In genomic region chr1:176717052-176717754, GRCh38 we compare ENCODE assay signal across 17 cellular contexts.
DNase-seq lines count a peak whose midpoint lies in the region; ATAC-seq, FAIRE-seq and TF ChIP-seq lines count a peak whose summit lies in the region.
"Had no signal": no experiment of that assay in that cellular context is flagged by ENCODE, and none has a peak within 500 bp of the region (broad histone marks: within the 10 kb centered on the region; RNA-seq: fewer than 3 reads in every experiment).

No MANE protein-coding gene starts in this region.

- H3K79me2 ChIP-seq in GM12878 (ENCODE audit: control insufficient read depth, insufficient read depth, low read length): no peaks in the 10 kb centered on the region
- H3K79me2 ChIP-seq in trophoblast cell (ENCODE audit: control insufficient read depth, insufficient read depth, low read length, poor library complexity): no peaks in the 10 kb centered on the region

- no peak for TF ChIP-seq POLR2A in GM12878 (IDR thresholded peaks at IDR 0.05; ENCODE audit: low read depth, low read length)

- no peak overlapping the region for H2BK12ac ChIP-seq in trophoblast cell (ENCODE audit: low read length)

- DNase-seq in DMS53 (lab: John Stamatoyannopoulos, UW) (peak; percentile 51), DMS53 treated with DMSO at 0.1 percent for 48 hours (lab: John Stamatoyannopoulos, UW; ENCODE audit: unreplicated experiment) (no peak), NCI-H2029 (lab: John Stamatoyannopoulos, UW) (peak; percentile 18), GM12878 (ENCODE audit: low read depth, low spot score) (no peak), trophoblast cell (peak in 1 of 2 donors; percentile 32), NCI-H1048 (lab: John Stamatoyannopoulos, UW) (no peak)
- no peak for DNase-seq in activated CD8-positive, alpha-beta T cell treated with anti-CD3 and anti-CD28 coated beads, Interleukin-2, amount 10 ng/mL, durations not matched to agents 7 days and 5 days
- DNase-seq: activated CD4-positive, alpha-beta T cell treated with anti-CD3 and anti-CD28 coated beads, Interleukin-2, amount 10 ng/mL, durations not matched to agents 7 days and 5 days; amniotic stem cell; Caco-2; mammary epithelial cell; NCI-H226 had no signal

- no peak overlapping the region for H2BK120ac ChIP-seq in trophoblast cell (ENCODE audit: insufficient read depth, low read length, poor library complexity)

- SMC1A ChIA-PET in GM12878 (lab: Charles Lee; ENCODE audit: uncharacterized antibody, unreplicated experiment): no interaction called here

- no peak overlapping the region for H4K12ac ChIP-seq in trophoblast cell (ENCODE audit: low read depth, low read length)

- H3K9me3 ChIP-seq in GM12878 (replicated peaks; ENCODE audit: control insufficient read depth, insufficient read depth, low read length) (no peaks in the 10 kb centered on the region), trophoblast cell (ENCODE audit: insufficient read depth, low read depth, low read length) (no peaks in the 10 kb centered on the region)
- H3K9me3 ChIP-seq: A549, Caco-2, esophagus muscularis mucosa had no signal

- no peaks in the 10 kb centered on the region for H3K27me3 Mint-ChIP-seq in activated CD8-positive, alpha-beta T cell treated with anti-CD3 and anti-CD28 coated beads, Interleukin-2, amount 10 ng/mL, durations not matched to agents 7 days and 5 days (ENCODE audit: low read depth)
- H3K27me3 Mint-ChIP-seq: activated CD4-positive, alpha-beta T cell treated with anti-CD3 and anti-CD28 coated beads, Interleukin-2, amount 10 ng/mL, durations not matched to agents 7 days and 5 days had no signal

- 19% methylated on average over 2 of the region's 2 CpGs for WGBS in GM12878 (ENCODE audit: insufficient coverage, insufficient replicate concordance, low lambda C conversion rate, missing lambda C conversion rate)
- no CpG with 5 or more reads among the region's 2 CpGs for WGBS in trophoblast cell (ENCODE audit: extremely low coverage, insufficient coverage, insufficient read length)

- POLR2A ChIA-PET in GM12878 (lab: Charles Lee): no interaction called here
- POLR2A ChIA-PET in activated CD8-positive, alpha-beta T cell treated with anti-CD3 and anti-CD28 coated beads, Interleukin-2, amount 10 ng/mL, durations not matched to agents 7 days and 5 days (lab: Charles Lee): no interaction called here

- H4K20me1 ChIP-seq in GM12878 (ENCODE audit: control insufficient read depth, insufficient read depth): no peaks in the 10 kb centered on the region

- intact Hi-C loops in GM12878 (cut with micrococcal nuclease; ENCODE audit: unreplicated experiment): no loop called here

- H3K36me3 ChIP-seq in GM12878 (ENCODE audit: control insufficient read depth in 2 of 2, insufficient read depth in 2 of 2, low read length in 1 of 2) (no peaks in the 10 kb centered on the region), trophoblast cell (ENCODE audit: control insufficient read depth in 1 of 2, insufficient read depth in 2 of 2, low read length in 2 of 2) (no peaks in the 10 kb centered on the region)
- H3K36me3 ChIP-seq: esophagus muscularis mucosa had no signal

- H2AK5ac ChIP-seq in trophoblast cell (ENCODE audit: low read length): no peak overlapping the region

- no peak overlapping the region for H3K4ac ChIP-seq in trophoblast cell (ENCODE audit: low read depth, low read length)

- in situ Hi-C loops in GM12878 (cut with MboI): no loop called here

- CTCF ChIA-PET in GM12878 (lab: Yijun Ruan, JAX): interaction anchor here (0.9 kb wide), 1 partner anchor 27 kb away, joined by 3 read pairs; no protein-coding TSS in a partner anchor
- CTCF ChIA-PET in activated CD8-positive, alpha-beta T cell treated with anti-CD3 and anti-CD28 coated beads, Interleukin-2, amount 10 ng/mL, durations not matched to agents 7 days and 5 days (lab: Charles Lee): no interaction called here

- H2AFZ ChIP-seq in GM12878 (ENCODE audit: control insufficient read depth, low read depth, low read length) (no peak overlapping the region), trophoblast cell (ENCODE audit: insufficient read depth, low read length, poor library complexity) (no peak overlapping the region)

- H3K9ac ChIP-seq in GM12878 (ENCODE audit: control insufficient read depth, insufficient read depth, low read length) (no peak overlapping the region), trophoblast cell (ENCODE audit: low read length) (no peak overlapping the region)

- ATAC-seq in GM12878 (peak; percentile 46; the same call in 2 of the 3 replicates), GM18517 (IDR thresholded peaks at IDR 0.05; ENCODE audit: unreplicated experiment) (no peak)
- ATAC-seq in activated CD8-positive, alpha-beta T cell treated with anti-CD3 and anti-CD28 coated beads, Interleukin-2, amount 10 ng/mL, durations not matched to agents 7 days and 5 days: no peak
- ATAC-seq: A549 had no signal

- peak overlapping the region; percentile 41 for H3K23ac ChIP-seq in trophoblast cell (ENCODE audit: low read length)

- no peak overlapping the region for H3K4me2 ChIP-seq in GM12878 (ENCODE audit: control insufficient read depth, insufficient read depth)
- no peak overlapping the region for H3K4me2 ChIP-seq in trophoblast cell (ENCODE audit: low read length)
- H3K4me2 ChIP-seq: A549 had no signal

- no peak for TF ChIP-seq EP300 in GM12878 (IDR thresholded peaks at IDR 0.05; ENCODE audit: borderline replicate concordance in 1 of 2, control insufficient read depth in 1 of 2, low read depth in 2 of 2, low read length in 2 of 2)

- H3K4me3 ChIP-seq in GM12878: no peak overlapping the region
- H3K4me3 ChIP-seq in trophoblast cell (ENCODE audit: low read depth, low read length): no peak overlapping the region
- H3K4me3 ChIP-seq: A549, esophagus muscularis mucosa had no signal

- H3K36me3 Mint-ChIP-seq in activated CD8-positive, alpha-beta T cell treated with anti-CD3 and anti-CD28 coated beads, Interleukin-2, amount 10 ng/mL, durations not matched to agents 7 days and 5 days (ENCODE audit: low read depth): no peaks in the 10 kb centered on the region

- no peak overlapping the region for H4K8ac ChIP-seq in trophoblast cell (ENCODE audit: low read depth, low read length)

- no peak overlapping the region for H2BK5ac ChIP-seq in trophoblast cell (ENCODE audit: low read depth, low read length, poor library complexity)

- TF ChIP-seq RAD21 in GM12878 (IDR thresholded peaks at IDR 0.05; ENCODE audit: insufficient read depth, low read depth, low read length): no peak

- no peak overlapping the region for H3K14ac ChIP-seq in trophoblast cell (ENCODE audit: low read length)

- H3K27me3 ChIP-seq in GM12878 (replicated peaks in 1 of 2; ENCODE audit: control insufficient read depth in 2 of 2, insufficient read depth in 2 of 2, low read length in 1 of 2): no peaks in the 10 kb centered on the region
- no peaks in the 10 kb centered on the region for H3K27me3 ChIP-seq in trophoblast cell (ENCODE audit: insufficient read depth, low read length)
- H3K27me3 ChIP-seq: esophagus muscularis mucosa had no signal

- no peak overlapping the region for H3K18ac ChIP-seq in trophoblast cell (ENCODE audit: low read length)

- no peaks in the 10 kb centered on the region for H3K79me1 ChIP-seq in trophoblast cell (ENCODE audit: low read length)

- H3K9me3 Mint-ChIP-seq in activated CD8-positive, alpha-beta T cell treated with anti-CD3 and anti-CD28 coated beads, Interleukin-2, amount 10 ng/mL, durations not matched to agents 7 days and 5 days (ENCODE audit: insufficient read depth): no peaks in the 10 kb centered on the region
- H3K9me3 Mint-ChIP-seq: activated CD4-positive, alpha-beta T cell treated with anti-CD3 and anti-CD28 coated beads, Interleukin-2, amount 10 ng/mL, durations not matched to agents 7 days and 5 days; T-helper 2 cell treated with Interferon-gamma antibody and Interleukin-4, amounts not matched to agents 5 μg/mL and 100 μg/mL, for 36 hours had no signal

- H3K27ac ChIP-seq in GM12878 (ENCODE audit: control insufficient read depth, insufficient read depth): no peak overlapping the region
- no peak overlapping the region for H3K27ac ChIP-seq in trophoblast cell (ENCODE audit: low read depth, low read length)
- H3K27ac ChIP-seq: A549, esophagus muscularis mucosa had no signal

- no peak for TF ChIP-seq CTCF in GM12878 (IDR thresholded peaks at IDR 0.05 in 2 of 3, conservative IDR thresholded peaks at IDR 0.05 in 1 of 3; ENCODE audit: control insufficient read depth in 2 of 3, extremely low read depth in 1 of 3, insufficient read depth in 1 of 3, low read depth in 3 of 3, low read length in 3 of 3)

- no peaks in the 10 kb centered on the region for H3K4me1 Mint-ChIP-seq in activated CD8-positive, alpha-beta T cell treated with anti-CD3 and anti-CD28 coated beads, Interleukin-2, amount 10 ng/mL, durations not matched to agents 7 days and 5 days (ENCODE audit: low read depth)
- H3K4me1 Mint-ChIP-seq: activated CD4-positive, alpha-beta T cell treated with anti-CD3 and anti-CD28 coated beads, Interleukin-2, amount 10 ng/mL, durations not matched to agents 7 days and 5 days had no signal

- H3K27ac Mint-ChIP-seq in activated CD8-positive, alpha-beta T cell treated with anti-CD3 and anti-CD28 coated beads, Interleukin-2, amount 10 ng/mL, durations not matched to agents 7 days and 5 days: no peak overlapping the region
- H3K27ac Mint-ChIP-seq: activated CD4-positive, alpha-beta T cell treated with anti-CD3 and anti-CD28 coated beads, Interleukin-2, amount 10 ng/mL, durations not matched to agents 7 days and 5 days; T-helper 2 cell treated with Interferon-gamma antibody and Interleukin-4, amounts not matched to agents 5 μg/mL and 100 μg/mL, for 36 hours had no signal

- RAD21 ChIA-PET in GM12878 (lab: Charles Lee; ENCODE audit: unreplicated experiment): no interaction called here

- no TSS peak for BruUV-seq in GM12878 (replicated peaks; lab: Mats Ljungman, UMichigan)

- no peak overlapping the region for H4K91ac ChIP-seq in trophoblast cell (ENCODE audit: low read depth, low read length)

- FAIRE-seq in GM12878 (lab: Jason Lieb, UNC): no peak
- FAIRE-seq: A549, colon had no signal

- no peaks in the 10 kb centered on the region for H3K4me1 ChIP-seq in GM12878 (ENCODE audit: control insufficient read depth, insufficient read depth, low read length)
- no peaks in the 10 kb centered on the region for H3K4me1 ChIP-seq in trophoblast cell (ENCODE audit: control insufficient read depth in 1 of 2, insufficient read depth in 2 of 2, low read length in 2 of 2)
- H3K4me1 ChIP-seq: A549, Caco-2 had no signal

- no peak overlapping the region for H3K4me3 Mint-ChIP-seq in activated CD8-positive, alpha-beta T cell treated with anti-CD3 and anti-CD28 coated beads, Interleukin-2, amount 10 ng/mL, durations not matched to agents 7 days and 5 days
- H3K4me3 Mint-ChIP-seq: activated CD4-positive, alpha-beta T cell treated with anti-CD3 and anti-CD28 coated beads, Interleukin-2, amount 10 ng/mL, durations not matched to agents 7 days and 5 days; T-helper 2 cell treated with Interferon-gamma antibody and Interleukin-4, amounts not matched to agents 5 μg/mL and 100 μg/mL, for 36 hours had no signal

Comparison
In these comparisons a context has a peak if more than half of its experiments do, and no peak if none do; other contexts are left out.
1. DNase-seq: peak in DMS53 (single experiment) and NCI-H2029 (single experiment); none in DMS53 treated with DMSO at 0.1 percent for 48 hours (single experiment), GM12878 (single experiment), activated CD8-positive, alpha-beta T cell treated with anti-CD3 and anti-CD28 coated beads, Interleukin-2, amount 10 ng/mL, durations not matched to agents 7 days and 5 days (single experiment) and NCI-H1048 (single experiment).